25 cellular contexts compared by ENCODE assay signal in the genomic region with DNA sequence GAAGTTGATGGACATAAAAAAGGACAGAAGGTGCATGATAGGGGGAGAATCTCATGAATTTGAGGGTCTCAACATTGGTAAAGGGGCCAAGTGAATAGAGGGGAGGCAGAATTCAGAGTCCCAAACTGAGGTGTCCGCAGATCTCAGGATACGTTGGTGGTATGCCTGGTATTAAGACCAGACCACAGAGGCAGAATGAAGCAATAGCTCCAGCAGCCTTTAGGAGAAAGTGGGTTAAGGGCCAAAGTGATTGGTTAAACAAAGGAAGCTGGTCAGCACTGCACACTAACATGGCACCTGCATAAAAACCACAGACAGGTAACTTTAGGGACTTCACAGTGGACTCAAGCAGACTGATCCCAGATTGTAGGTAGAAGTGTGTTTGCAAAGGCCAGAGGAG.
"Had no signal": no experiment of that assay in that cellular context is flagged by ENCODE, and none has a peak within 500 bp of the region (broad histone marks: within the 10 kb centered on the region; RNA-seq: fewer than 3 reads in every experiment).

No MANE protein-coding gene starts in this region.

- H3K9me3 ChIP-seq: mucosa of descending colon, right lobe of liver, suprapubic skin, transverse colon, vagina had no signal

- H3K4me3 ChIP-seq: dorsolateral prefrontal cortex, lung, mucosa of descending colon, neural progenitor cell, right lobe of liver, smooth muscle cell, suprapubic skin, transverse colon, vagina had no signal

- H3K36me3 ChIP-seq: neural progenitor cell, right lobe of liver, transverse colon, vagina had no signal

- H3K4me1 Mint-ChIP-seq: memory B cell; mesothelial cell of epicardium; naive B cell; neural progenitor cell; stimulated activated naive CD8-positive, alpha-beta T cell treated with anti-CD3 and anti-CD28 coated beads, Interleukin-15, amount 100 ng/mL, for 72 hours had no signal

- H3K27me3 ChIP-seq: dorsolateral prefrontal cortex, neural progenitor cell, right lobe of liver, suprapubic skin, transverse colon, vagina had no signal

- H3K4me1 ChIP-seq: neural progenitor cell, parathyroid adenoma, right lobe of liver, suprapubic skin, vagina had no signal

- ATAC-seq: esophagus mucosa; left lobe of liver; mucosa of descending colon; natural killer cell treated with Interleukin-12 subunit alpha and Interleukin-12 subunit beta and Interleukin-15 and Interleukin-18, amount 100 ng/mL, for 72 hours; right lobe of liver; stimulated activated naive CD8-positive, alpha-beta T cell treated with anti-CD3 and anti-CD28 coated beads, Interleukin-15, amount 100 ng/mL, for 72 hours had no signal

- H3K4me3 Mint-ChIP-seq: memory B cell; mesothelial cell of epicardium; naive B cell; natural killer cell treated with Interleukin-12 subunit alpha and Interleukin-12 subunit beta and Interleukin-15 and Interleukin-18, amount 100 ng/mL, for 72 hours; neural progenitor cell; stimulated activated naive CD8-positive, alpha-beta T cell treated with anti-CD3 and anti-CD28 coated beads, Interleukin-15, amount 100 ng/mL, for 72 hours had no signal

- H3K9me3 Mint-ChIP-seq: memory B cell; mesothelial cell of epicardium; naive B cell; natural killer cell treated with Interleukin-12 subunit alpha and Interleukin-12 subunit beta and Interleukin-15 and Interleukin-18, amount 100 ng/mL, for 72 hours; neural progenitor cell; stimulated activated naive CD8-positive, alpha-beta T cell treated with anti-CD3 and anti-CD28 coated beads, Interleukin-15, amount 100 ng/mL, for 72 hours had no signal

- H3K27me3 Mint-ChIP-seq: memory B cell; naive B cell; natural killer cell treated with Interleukin-12 subunit alpha and Interleukin-12 subunit beta and Interleukin-15 and Interleukin-18, amount 100 ng/mL, for 72 hours; progenitor cell of endocrine pancreas; stimulated activated naive CD8-positive, alpha-beta T cell treated with anti-CD3 and anti-CD28 coated beads, Interleukin-15, amount 100 ng/mL, for 72 hours had no signal

- H3K27ac Mint-ChIP-seq: memory B cell; mesothelial cell of epicardium; natural killer cell treated with Interleukin-12 subunit alpha and Interleukin-12 subunit beta and Interleukin-15 and Interleukin-18, amount 100 ng/mL, for 72 hours; neural progenitor cell; progenitor cell of endocrine pancreas had no signal

- DNase-seq: dorsolateral prefrontal cortex; effector CD4-positive, alpha-beta T cell; kidney; mucosa of descending colon; naive B cell; right lobe of liver; stimulated activated CD4-positive, alpha-beta T cell treated with anti-CD3 and anti-CD28 coated beads, Interleukin-12 subunit alpha, Interleukin-12 subunit beta, amount 100 ng/mL, for 4 hours; stimulated activated CD4-positive, alpha-beta T cell treated with anti-CD3 and anti-CD28 coated beads, Interleukin-1b, Interleukin-23, amount 100 ng/mL, for 48 hours; stimulated activated CD4-positive, alpha-beta T cell treated with anti-CD3 and anti-CD28 coated beads, Interleukin-4, amount 100 ng/mL, for 1 hour; stimulated activated CD8-positive, alpha-beta memory T cell treated with anti-CD3 and anti-CD28 coated beads, Interleukin-4, amount 100 ng/mL, for 48 hours; stimulated activated naive CD4-positive, alpha-beta T cell; stimulated activated naive CD8-positive, alpha-beta T cell treated with anti-CD3 and anti-CD28 coated beads, Interleukin-15, amount 100 ng/mL, for 72 hours; transverse colon had no signal
